12 cellular contexts compared by ENCODE assay signal in genomic region chr12:123471374-123472068, GRCh38. TPM values are rescaled to one million over a fixed set of nuclear protein-coding genes. Genes with fewer than 3 reads are reported as not detected.
A peak's percentile ranks its signal among the peaks of the same experiment; 100 is the strongest.
DNase-seq lines count a peak whose midpoint lies in the region; ATAC-seq and TF ChIP-seq lines count a peak whose summit lies in the region.
"Had no signal": no experiment of that assay in that cellular context is flagged by ENCODE, and none has a peak within 500 bp of the region (broad histone marks: within the 10 kb centered on the region; RNA-seq: fewer than 3 reads in every experiment).

No MANE protein-coding gene starts in this region.

- CTCF ChIA-PET in CD4-positive, alpha-beta T cell (lab: Charles Lee) = no interaction called here

- POLR2A ChIA-PET in CD4-positive, alpha-beta T cell (lab: Charles Lee) = no interaction called here

- H3K4me1 ChIP-seq in trophoblast cell (ENCODE audit: control insufficient read depth in 1 of 2, insufficient read depth in 2 of 2, low read length in 2 of 2) = no peaks in the 10 kb centered on the region

- H3K9me3 Mint-ChIP-seq in CD4-positive, alpha-beta T cell = no peaks in the 10 kb centered on the region

- WGBS in trophoblast cell (ENCODE audit: extremely low coverage, insufficient coverage, insufficient read length) = no CpG with 5 or more reads among the region's 8 CpGs

- peaks cover 20% of the 10 kb centered on the region for H3K4me1 Mint-ChIP-seq in CD4-positive, alpha-beta T cell (ENCODE audit: low read depth)

- no peak overlapping the region for H4K12ac ChIP-seq in trophoblast cell (ENCODE audit: low read depth, low read length)

- H3K4me2 ChIP-seq in trophoblast cell (ENCODE audit: low read length) = no peak overlapping the region
- H3K4me2 ChIP-seq: PC-9 had no signal

- no peaks in the 10 kb centered on the region for H3K27me3 ChIP-seq in CD4-positive, alpha-beta T cell (ENCODE audit: control insufficient read depth, insufficient read depth, low read length)
- no peaks in the 10 kb centered on the region for H3K27me3 ChIP-seq in trophoblast cell (ENCODE audit: insufficient read depth, low read length)

- no peak overlapping the region for H2BK120ac ChIP-seq in trophoblast cell (ENCODE audit: insufficient read depth, low read length, poor library complexity)

- no peak overlapping the region for H3K23ac ChIP-seq in trophoblast cell (ENCODE audit: low read length)

- peaks cover 38% of the 10 kb centered on the region for H3K36me3 Mint-ChIP-seq in CD4-positive, alpha-beta T cell (ENCODE audit: low read depth)

- no peak overlapping the region for H3K27ac ChIP-seq in CD4-positive, alpha-beta T cell (ENCODE audit: low read depth, low read length)
- no peak overlapping the region for H3K27ac ChIP-seq in trophoblast cell (ENCODE audit: low read depth, low read length)
- H3K27ac ChIP-seq: PC-9 had no signal

- no peak overlapping the region for H3K4me3 ChIP-seq in foreskin fibroblast (ENCODE audit: low read depth in 1 of 2, low read length in 2 of 2)
- H3K4me3 ChIP-seq in trophoblast cell (ENCODE audit: low read depth, low read length) = no peak overlapping the region
- H3K4me3 ChIP-seq: PC-9 had no signal

- H3K9ac ChIP-seq in trophoblast cell (ENCODE audit: low read length) = no peak overlapping the region

- no peaks in the 10 kb centered on the region for H3K79me1 ChIP-seq in trophoblast cell (ENCODE audit: low read length)

- no peak for ATAC-seq in CD4-positive, alpha-beta T cell (ENCODE audit: poor library complexity)
- ATAC-seq in GM18907 (IDR thresholded peaks at IDR 0.05; ENCODE audit: unreplicated experiment) = no peak

- H2BK12ac ChIP-seq in trophoblast cell (ENCODE audit: low read length) = no peak overlapping the region

- no peak overlapping the region for H3K18ac ChIP-seq in trophoblast cell (ENCODE audit: low read length)

- no peak overlapping the region for H2AK5ac ChIP-seq in trophoblast cell (ENCODE audit: low read length)

- no peak overlapping the region for H4K8ac ChIP-seq in trophoblast cell (ENCODE audit: low read depth, low read length)

- DNase-seq in CD4-positive, alpha-beta T cell = no peak
- DNase-seq in NCI-H446 treated with DMSO at 0.1 percent for 48 hours (lab: John Stamatoyannopoulos, UW) (peak; percentile 46), foreskin fibroblast (peak; percentile 79 to 90), trophoblast cell (peak; percentile 92 to 94), DMS153 treated with DMSO at 0.1 percent for 48 hours (lab: John Stamatoyannopoulos, UW; ENCODE audit: unreplicated experiment) (no peak), amniotic stem cell (lab: John Stamatoyannopoulos, UW) (no peak)
- DNase-seq in activated CD4-positive, alpha-beta T cell treated with anti-CD3 and anti-CD28 coated beads for 48 hours = no peak
- DNase-seq: DMS79 treated with DMSO at 0.1 percent for 48 hours; NCI-H1436; stimulated activated CD4-positive, alpha-beta T cell treated with anti-CD3 and anti-CD28 coated beads, Interleukin-12 subunit alpha, Interleukin-12 subunit beta, amount 100 ng/mL, for 4 hours had no signal

- no peak overlapping the region for H2AFZ ChIP-seq in trophoblast cell (ENCODE audit: insufficient read depth, low read length, poor library complexity)
- H2AFZ ChIP-seq: PC-9 had no signal

- intact Hi-C loops in CD4-positive, alpha-beta T cell (cut with DNase I, micrococcal nuclease) = no loop called here

- H3K14ac ChIP-seq in trophoblast cell (ENCODE audit: low read length) = no peak overlapping the region

- TF ChIP-seq CTCF in CD4-positive, alpha-beta T cell (IDR thresholded peaks at IDR 0.05) = no peak
- TF ChIP-seq CTCF in foreskin fibroblast (IDR thresholded peaks at IDR 0.05; ENCODE audit: low read depth, low read length) = no peak

- H3K36me3 ChIP-seq in trophoblast cell (ENCODE audit: control insufficient read depth in 1 of 2, insufficient read depth in 2 of 2, low read length in 2 of 2) = peaks cover 15 to 22% of the 10 kb centered on the region in 2 experiments

- H2BK5ac ChIP-seq in trophoblast cell (ENCODE audit: low read depth, low read length, poor library complexity) = no peak overlapping the region

- no peaks in the 10 kb centered on the region for H3K27me3 Mint-ChIP-seq in CD4-positive, alpha-beta T cell

- H3K4ac ChIP-seq in trophoblast cell (ENCODE audit: low read depth, low read length) = no peak overlapping the region

- no peaks in the 10 kb centered on the region for H3K79me2 ChIP-seq in trophoblast cell (ENCODE audit: control insufficient read depth, insufficient read depth, low read length, poor library complexity)

- no peak overlapping the region for H4K91ac ChIP-seq in trophoblast cell (ENCODE audit: low read depth, low read length)

- H3K4me3 Mint-ChIP-seq in CD4-positive, alpha-beta T cell = no peak overlapping the region

- H3K9me3 ChIP-seq in CD4-positive, alpha-beta T cell (ENCODE audit: control insufficient read depth, low read length) = no peaks in the 10 kb centered on the region
- no peaks in the 10 kb centered on the region for H3K9me3 ChIP-seq in trophoblast cell (ENCODE audit: insufficient read depth, low read depth, low read length)

- H3K27ac Mint-ChIP-seq in CD4-positive, alpha-beta T cell = peak overlapping the region; percentile 27

RNA-seq across cellular contexts. Expression of gene SNRNP35, which starts 13.6 kb away (rescaled TPM):
- 10 to 100 TPM; 26.2 to 28.6 TPM for total RNA-seq in CD4-positive, alpha-beta T cell
- 15.1 and 15.4 TPM in 2 replicates for polyA plus RNA-seq in trophoblast cell (2013)

RNA-seq across cellular contexts. Expression of gene RILPL2, which starts 35.0 kb away (rescaled TPM):
- 1 to 10 TPM; 4.9 to 5.5 TPM for total RNA-seq in CD4-positive, alpha-beta T cell
- 4.1 and 4.7 TPM in 2 replicates for polyA plus RNA-seq in trophoblast cell (2013)

Comparison
In these comparisons a context has a peak if more than half of its experiments do, and no peak if none do; other contexts are left out.
1. DNase-seq: peak in NCI-H446 treated with DMSO at 0.1 percent for 48 hours (single experiment), foreskin fibroblast (2 of 2) and trophoblast cell (2 of 2); none in CD4-positive, alpha-beta T cell (0 of 10), activated CD4-positive, alpha-beta T cell treated with anti-CD3 and anti-CD28 coated beads for 48 hours (single experiment), DMS153 treated with DMSO at 0.1 percent for 48 hours (single experiment) and amniotic stem cell (single experiment).